In genomic region chr6:53691667-53692133, GRCh38 we compare ENCODE assay signal across 12 cellular contexts. TPM values are rescaled to one million over a fixed set of nuclear protein-coding genes. Genes with fewer than 3 reads are reported as not detected.
DNase-seq lines count a peak whose midpoint lies in the region; ATAC-seq and TF ChIP-seq lines count a peak whose summit lies in the region.
"Had no signal": no experiment of that assay in that cellular context is flagged by ENCODE, and none has a peak within 500 bp of the region (broad histone marks: within the 10 kb centered on the region; RNA-seq: fewer than 3 reads in every experiment).

No MANE protein-coding gene starts in this region.

- no peak for TF ChIP-seq CTCF in VCaP (conservative IDR thresholded peaks at IDR 0.05)

- no peak overlapping the region for H3K4me3 Mint-ChIP-seq in activated CD4-positive, alpha-beta memory T cell treated with anti-CD3 and anti-CD28 coated beads, Interleukin-2, amount 10 ng/mL, durations not matched to agents 7 days and 5 days
- H3K4me3 Mint-ChIP-seq: CD14-positive monocyte had no signal

- no peak overlapping the region for H3K27ac Mint-ChIP-seq in activated CD4-positive, alpha-beta memory T cell treated with anti-CD3 and anti-CD28 coated beads, Interleukin-2, amount 10 ng/mL, durations not matched to agents 7 days and 5 days

- H3K36me3 Mint-ChIP-seq in activated CD4-positive, alpha-beta memory T cell treated with anti-CD3 and anti-CD28 coated beads, Interleukin-2, amount 10 ng/mL, durations not matched to agents 7 days and 5 days (ENCODE audit: low read depth): no peaks in the 10 kb centered on the region
- H3K36me3 Mint-ChIP-seq: CD14-positive monocyte had no signal

- peaks cover 19% of the 10 kb centered on the region for H3K27me3 Mint-ChIP-seq in activated CD4-positive, alpha-beta memory T cell treated with anti-CD3 and anti-CD28 coated beads, Interleukin-2, amount 10 ng/mL, durations not matched to agents 7 days and 5 days

- DNase-seq in DMS79 treated with DMSO at 0.1 percent for 48 hours (lab: John Stamatoyannopoulos, UW) (peak; percentile 82), NCI-H446 treated with DMSO at 0.1 percent for 48 hours (lab: John Stamatoyannopoulos, UW) (no peak)
- DNase-seq in NK-92 treated with Interleukin-12 subunit alpha and Interleukin-12 subunit beta, amount 100 ng/mL, for 24 hours (lab: John Stamatoyannopoulos, UW): no peak
- no peak for DNase-seq in activated CD4-positive, alpha-beta T cell treated with anti-CD3 and anti-CD28 coated beads, Interleukin-2, amount 50 U/mL, for 4 hours
- DNase-seq in activated CD4-positive, alpha-beta memory T cell treated with anti-CD3 and anti-CD28 coated beads, Interleukin-2, amount 10 ng/mL, durations not matched to agents 7 days and 5 days: no peak
- DNase-seq: NCI-H1048 had no signal

- H3K27ac ChIP-seq in VCaP: peak overlapping the region; percentile 80
- H3K27ac ChIP-seq: SK-N-MC had no signal

- H3K9me3 Mint-ChIP-seq in activated CD4-positive, alpha-beta memory T cell treated with anti-CD3 and anti-CD28 coated beads, Interleukin-2, amount 10 ng/mL, durations not matched to agents 7 days and 5 days: no peaks in the 10 kb centered on the region

- POLR2A ChIA-PET in activated CD4-positive, alpha-beta memory T cell treated with anti-CD3 and anti-CD28 coated beads, Interleukin-2, amount 10 ng/mL, durations not matched to agents 7 days and 5 days (lab: Charles Lee): interaction anchor here (0.7 kb wide), 1 partner anchor 12 kb away, joined by 3 read pairs; no protein-coding TSS in a partner anchor

- CTCF ChIA-PET in activated CD4-positive, alpha-beta memory T cell treated with anti-CD3 and anti-CD28 coated beads, Interleukin-2, amount 10 ng/mL, durations not matched to agents 7 days and 5 days (lab: Charles Lee): interaction anchor here (1.0 kb wide), 1 partner anchor 27 kb away, joined by 3 read pairs; no protein-coding TSS in a partner anchor

- no peaks in the 10 kb centered on the region for H3K4me1 Mint-ChIP-seq in activated CD4-positive, alpha-beta memory T cell treated with anti-CD3 and anti-CD28 coated beads, Interleukin-2, amount 10 ng/mL, durations not matched to agents 7 days and 5 days

- ATAC-seq in GM19438 (IDR thresholded peaks at IDR 0.05; ENCODE audit: low read depth, unreplicated experiment) (peak; percentile 79), HG03064 (IDR thresholded peaks at IDR 0.05; ENCODE audit: low read depth, unreplicated experiment) (peak; percentile 88)

RNA-seq across cellular contexts. Expression of gene KLHL31, which starts 26.1 kb away (rescaled TPM):
- under 1 TPM; 0.08 to 0.18 TPM for total RNA-seq in activated CD4-positive, alpha-beta memory T cell treated with anti-CD3 and anti-CD28 coated beads, Interleukin-2, amount 10 ng/mL, durations not matched to agents 7 days and 5 days
- total RNA-seq: pulmonary artery endothelial cell had no signal
